ENCODE assay signal across 25 cellular contexts in the genomic region with DNA sequence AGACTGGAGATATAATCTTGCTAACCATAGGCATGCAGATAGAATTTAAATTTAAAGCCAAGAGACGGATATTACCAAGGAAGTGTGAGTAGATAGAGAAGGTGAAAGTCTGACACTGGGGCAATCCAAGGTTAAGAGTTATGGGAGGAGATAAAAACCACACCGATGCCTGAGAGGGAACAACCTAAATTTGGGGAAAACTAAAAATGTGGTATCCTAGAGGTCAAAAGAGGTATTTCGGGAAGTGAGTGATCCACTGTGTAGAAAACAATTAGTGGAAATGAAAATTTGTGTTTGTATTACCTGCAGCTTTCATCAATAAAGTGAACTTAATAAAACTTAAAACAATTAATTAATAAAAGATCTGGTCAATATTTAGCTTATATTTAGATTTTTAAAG.
"Had no signal": no experiment of that assay in that cellular context is flagged by ENCODE, and none has a peak within 500 bp of the region (broad histone marks: within the 10 kb centered on the region; RNA-seq: fewer than 3 reads in every experiment).

No MANE protein-coding gene starts in this region.

- DNase-seq: activated CD4-positive, alpha-beta memory T cell treated with anti-CD3 and anti-CD28 coated beads for 36 hours; activated CD4-positive, alpha-beta T cell treated with anti-CD3 and anti-CD28 coated beads for 4 hours; activated CD4-positive, CD25-positive, alpha-beta regulatory T cell; activated naive CD4-positive, alpha-beta T cell treated with Interleukin-2 at 50 U/mL for 16 hours; activated T-cell treated with anti-CD3 and anti-CD28 coated beads, Interleukin-2, amount 50 U/mL, for 48 hours; amygdala; body of pancreas; effector CD4-positive, alpha-beta T cell; gastrocnemius medialis; head of caudate nucleus; hypothalamus; occipital lobe; posterior cingulate gyrus; sigmoid colon; stimulated activated CD4-positive, alpha-beta T cell treated with anti-CD3 and anti-CD28 coated beads, Interleukin-15, amount 100 ng/mL, for 24 hours; stimulated activated CD8-positive, alpha-beta memory T cell treated with anti-CD3 and anti-CD28 coated beads, Interleukin-4, amount 100 ng/mL, for 48 hours; stimulated activated naive B cell treated with anti-CD40 and anti-IgM and Interleukin-4, amounts not matched to agents 10 μg/mL and 1 μg/mL and 100 μg/mL, for 72 hours; T-helper 1 cell; transverse colon had no signal

- H3K4me3 Mint-ChIP-seq: activated CD4-positive, alpha-beta memory T cell treated with anti-CD3 and anti-CD28 coated beads for 36 hours; dendritic cell treated with granulocyte-macrophage colony-stimulating factor and Interleukin-4, amounts not matched to agents 40 ng/mL and 50 ng/mL, for 4 days; natural killer cell treated with Interleukin-12 subunit alpha and Interleukin-12 subunit beta and Interleukin-15 and Interleukin-18, amount 100 ng/mL, for 72 hours; stimulated activated naive B cell treated with anti-CD40 and anti-IgM and Interleukin-4, amounts not matched to agents 10 μg/mL and 1 μg/mL and 100 μg/mL, for 72 hours had no signal

- H3K4me2 ChIP-seq: smooth muscle cell had no signal

- H3K4me1 ChIP-seq: body of pancreas, esophagus muscularis mucosa, gastrocnemius medialis, sigmoid colon, transverse colon, vagina had no signal

- H3K27ac Mint-ChIP-seq: activated CD4-positive, alpha-beta memory T cell treated with anti-CD3 and anti-CD28 coated beads for 36 hours; dendritic cell treated with granulocyte-macrophage colony-stimulating factor and Interleukin-4, amounts not matched to agents 40 ng/mL and 50 ng/mL, for 4 days; natural killer cell treated with Interleukin-12 subunit alpha and Interleukin-12 subunit beta and Interleukin-15 and Interleukin-18, amount 100 ng/mL, for 72 hours; stimulated activated naive B cell treated with anti-CD40 and anti-IgM and Interleukin-4, amounts not matched to agents 10 μg/mL and 1 μg/mL and 100 μg/mL, for 72 hours had no signal

- H3K4me1 Mint-ChIP-seq: stimulated activated naive B cell treated with anti-CD40 and anti-IgM and Interleukin-4, amounts not matched to agents 10 μg/mL and 1 μg/mL and 100 μg/mL, for 72 hours had no signal

- H3K36me3 Mint-ChIP-seq: activated CD4-positive, alpha-beta memory T cell treated with anti-CD3 and anti-CD28 coated beads for 36 hours; stimulated activated naive B cell treated with anti-CD40 and anti-IgM and Interleukin-4, amounts not matched to agents 10 μg/mL and 1 μg/mL and 100 μg/mL, for 72 hours had no signal

- FAIRE-seq: endothelial cell of umbilical vein had no signal

- ATAC-seq: body of pancreas; gastrocnemius medialis; natural killer cell treated with Interleukin-12 subunit alpha and Interleukin-12 subunit beta and Interleukin-15 and Interleukin-18, amount 100 ng/mL, for 72 hours; stimulated activated naive B cell treated with anti-CD40 and anti-IgM and Interleukin-4, amounts not matched to agents 10 μg/mL and 1 μg/mL and 100 μg/mL, for 72 hours had no signal

- H3K36me3 ChIP-seq: esophagus muscularis mucosa, gastrocnemius medialis, sigmoid colon, transverse colon, vagina had no signal

- H3K27me3 ChIP-seq: body of pancreas, esophagus muscularis mucosa, gastrocnemius medialis, sigmoid colon, transverse colon, vagina had no signal

- H3K27me3 Mint-ChIP-seq: activated CD4-positive, alpha-beta memory T cell treated with anti-CD3 and anti-CD28 coated beads for 36 hours; dendritic cell treated with granulocyte-macrophage colony-stimulating factor and Interleukin-4, amounts not matched to agents 40 ng/mL and 50 ng/mL, for 4 days; natural killer cell treated with Interleukin-12 subunit alpha and Interleukin-12 subunit beta and Interleukin-15 and Interleukin-18, amount 100 ng/mL, for 72 hours; stimulated activated naive B cell treated with anti-CD40 and anti-IgM and Interleukin-4, amounts not matched to agents 10 μg/mL and 1 μg/mL and 100 μg/mL, for 72 hours had no signal

- H3K9me3 ChIP-seq: body of pancreas, esophagus muscularis mucosa, gastrocnemius medialis, sigmoid colon, transverse colon, vagina had no signal

- H3K4me3 ChIP-seq: body of pancreas, esophagus muscularis mucosa, gastrocnemius medialis, sigmoid colon, smooth muscle cell, transverse colon, vagina had no signal

- H3K27ac ChIP-seq: body of pancreas, esophagus muscularis mucosa, gastrocnemius medialis, sigmoid colon, transverse colon, vagina had no signal
